In genomic region chr5:50927953-50928352, GRCh38 we compare ENCODE assay signal across 9 cellular contexts.
"Had no signal": no experiment of that assay in that cellular context is flagged by ENCODE, and none has a peak within 500 bp of the region (broad histone marks: within the 10 kb centered on the region; RNA-seq: fewer than 3 reads in every experiment).

No MANE protein-coding gene starts in this region.

- DNase-seq: GM23248, GOT3, H7, HCEC 1CT, HFFc6, Karpas-422, KBM-7 had no signal

- H3K27ac ChIP-seq: GM23248, HL-60, KMS-11 had no signal

- H2AFZ ChIP-seq: GM23248 had no signal

- H3K4me2 ChIP-seq: KMS-11 had no signal

- H3K4me3 ChIP-seq: GM23248 had no signal

- H3K9ac ChIP-seq: GM23248, KMS-11 had no signal
